ENCODE assay signal across 13 cellular contexts in the genomic region with DNA sequence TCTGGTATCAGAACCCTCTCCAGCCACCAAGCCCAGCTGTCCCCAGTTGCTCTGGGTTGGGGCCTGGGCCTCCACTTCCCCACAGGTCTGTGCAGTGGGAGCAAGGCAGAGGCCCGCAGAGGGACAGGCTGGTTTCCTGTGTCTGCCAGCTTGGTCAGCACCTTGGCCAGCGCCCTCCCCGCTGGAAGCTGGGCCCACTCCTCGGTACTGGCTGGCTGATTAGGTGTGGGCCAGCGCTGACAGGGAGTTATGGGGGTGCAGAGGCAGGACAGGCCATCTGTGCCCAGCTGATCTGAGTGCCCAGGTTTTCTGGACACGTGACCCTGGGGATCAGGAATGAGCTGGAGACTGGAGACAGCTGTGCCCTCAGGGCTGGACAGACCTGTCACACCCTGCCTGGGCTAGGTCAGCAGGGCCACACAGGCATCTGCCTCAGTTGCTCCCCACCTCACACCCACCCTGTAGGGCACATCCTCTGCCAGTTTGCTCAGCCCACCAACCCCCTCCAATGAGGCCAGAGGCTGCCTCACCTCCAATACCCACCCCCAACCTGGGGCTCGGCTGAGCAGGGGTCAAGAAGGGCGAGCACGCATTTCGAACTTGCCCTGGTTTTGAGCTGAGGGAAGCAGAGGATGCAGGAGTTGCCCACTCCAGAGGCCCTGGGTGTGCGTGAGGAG.
DNase-seq lines count a peak whose midpoint lies in the region; ATAC-seq and TF ChIP-seq lines count a peak whose summit lies in the region.
"Had no signal": no experiment of that assay in that cellular context is flagged by ENCODE, and none has a peak within 500 bp of the region (broad histone marks: within the 10 kb centered on the region; RNA-seq: fewer than 3 reads in every experiment).

No MANE protein-coding gene starts in this region.

- intact Hi-C loops in activated CD4-positive, alpha-beta memory T cell treated with anti-CD3 and anti-CD28 coated beads for 36 hours (cut with micrococcal nuclease): loop anchor here (5.0 kb wide), 1 partner anchor 132 kb away; no protein-coding TSS in a partner anchor

- DNase-seq in GM23338 (ENCODE audit: low spot score) (peak; percentile 58), RKO (ENCODE audit: low spot score) (peak; percentile 37), fibroblast of peridontal ligament (ENCODE audit: extremely low read depth) (peak; percentile 16), renal cortical epithelial cell (ENCODE audit: low read depth) (peak; percentile 24)
- no peak for DNase-seq in activated CD4-positive, alpha-beta memory T cell treated with anti-CD3 and anti-CD28 coated beads for 36 hours
- DNase-seq: activated T-cell treated with anti-CD3 and anti-CD28 coated beads, Interleukin-2, amount 50 U/mL, for 4 hours; effector memory CD4-positive, alpha-beta T cell; immature natural killer cell; NCI-H2227 treated with DMSO at 0.1 percent for 48 hours had no signal

- no peaks in the 10 kb centered on the region for H3K9me2 ChIP-seq in GM23338 (ENCODE audit: insufficient read depth)

- peaks cover 15% of the 10 kb centered on the region for H3K27me3 Mint-ChIP-seq in GM23338 (ENCODE audit: insufficient read depth, low read depth, poor library complexity)
- peaks cover 2% of the 10 kb centered on the region for H3K27me3 Mint-ChIP-seq in activated CD4-positive, alpha-beta memory T cell treated with anti-CD3 and anti-CD28 coated beads for 36 hours

- peak; percentile 54 for ATAC-seq in GM23338
- no peak for ATAC-seq in HG02970 (IDR thresholded peaks at IDR 0.05; ENCODE audit: low FRiP score, unreplicated experiment)
- ATAC-seq in HG02884 (IDR thresholded peaks at IDR 0.05; ENCODE audit: unreplicated experiment): no peak
- ATAC-seq: activated T-cell treated with anti-CD3 and anti-CD28 coated beads, Interleukin-2, amount 50 U/mL, for 4 hours; T-cell had no signal

- no peak overlapping the region for H3K4me2 ChIP-seq in GM23338

- H3F3A ChIP-seq in GM23338 (replicated peaks; ENCODE audit: low read depth): no peaks in the 10 kb centered on the region

- TF ChIP-seq CTCF in GM23338 (conservative IDR thresholded peaks at IDR 0.05; ENCODE audit: low read depth in 2 of 2): no peak

- H3K36me3 ChIP-seq in GM23338 (ENCODE audit: insufficient read depth): no peaks in the 10 kb centered on the region

- H3K27ac ChIP-seq in GM23338 (ENCODE audit: low read depth): no peak overlapping the region
- H3K27ac ChIP-seq: parathyroid adenoma had no signal

- H3K27me3 ChIP-seq in GM23338 (ENCODE audit: insufficient read depth): no peaks in the 10 kb centered on the region

- CTCF ChIA-PET in activated CD4-positive, alpha-beta memory T cell treated with anti-CD3 and anti-CD28 coated beads for 36 hours (lab: Charles Lee): no interaction called here

- H2AFZ ChIP-seq in GM23338: no peak overlapping the region
- H2AFZ ChIP-seq: parathyroid adenoma had no signal

- H3K79me2 ChIP-seq in GM23338 (replicated peaks; ENCODE audit: insufficient read depth): no peaks in the 10 kb centered on the region
- H3K79me2 ChIP-seq: parathyroid adenoma had no signal

- no peak overlapping the region for H3K4me3 ChIP-seq in GM23338

- peaks cover 10% of the 10 kb centered on the region for H3K4me1 ChIP-seq in GM23338 (ENCODE audit: insufficient read depth)
- H3K4me1 ChIP-seq: parathyroid adenoma had no signal

- no peaks in the 10 kb centered on the region for H3K36me3 Mint-ChIP-seq in GM23338 (ENCODE audit: low read depth)
- no peaks in the 10 kb centered on the region for H3K36me3 Mint-ChIP-seq in activated CD4-positive, alpha-beta memory T cell treated with anti-CD3 and anti-CD28 coated beads for 36 hours
- H3K36me3 Mint-ChIP-seq: immature natural killer cell, T-cell had no signal

- H4K20me1 ChIP-seq in GM23338 (replicated peaks; ENCODE audit: insufficient read depth): no peaks in the 10 kb centered on the region

- no peak overlapping the region for H3K27ac Mint-ChIP-seq in GM23338
- no peak overlapping the region for H3K27ac Mint-ChIP-seq in activated CD4-positive, alpha-beta memory T cell treated with anti-CD3 and anti-CD28 coated beads for 36 hours
- H3K27ac Mint-ChIP-seq: immature natural killer cell, T-cell had no signal

- peaks cover 12% of the 10 kb centered on the region for H3K4me1 Mint-ChIP-seq in GM23338
- H3K4me1 Mint-ChIP-seq in activated CD4-positive, alpha-beta memory T cell treated with anti-CD3 and anti-CD28 coated beads for 36 hours (ENCODE audit: low read depth): no peaks in the 10 kb centered on the region
- H3K4me1 Mint-ChIP-seq: immature natural killer cell, T-cell had no signal

- no peaks in the 10 kb centered on the region for H3K9me3 Mint-ChIP-seq in GM23338
- no peaks in the 10 kb centered on the region for H3K9me3 Mint-ChIP-seq in activated CD4-positive, alpha-beta memory T cell treated with anti-CD3 and anti-CD28 coated beads for 36 hours
- H3K9me3 Mint-ChIP-seq: activated T-cell treated with anti-CD3 and anti-CD28 coated beads, Interleukin-2, amount 50 U/mL, for 4 hours; immature natural killer cell; T-cell had no signal

- no peak overlapping the region for H3K4me3 Mint-ChIP-seq in GM23338
- no peak overlapping the region for H3K4me3 Mint-ChIP-seq in activated CD4-positive, alpha-beta memory T cell treated with anti-CD3 and anti-CD28 coated beads for 36 hours
- H3K4me3 Mint-ChIP-seq: activated T-cell treated with anti-CD3 and anti-CD28 coated beads, Interleukin-2, amount 50 U/mL, for 4 hours had no signal

- POLR2A ChIA-PET in activated CD4-positive, alpha-beta memory T cell treated with anti-CD3 and anti-CD28 coated beads for 36 hours (lab: Charles Lee): no interaction called here

TF ChIP-seq in GM23338, 12 proteins besides CTCF, POLR2A, EP300 and RAD21:
- TF ChIP-seq JUNB (IDR thresholded peaks at IDR 0.05; ENCODE audit: unreplicated experiment) (no peak), STAT1 (IDR thresholded peaks at IDR 0.05; ENCODE audit: unreplicated experiment) (no peak)
- TF ChIP-seq, protein P1, sequence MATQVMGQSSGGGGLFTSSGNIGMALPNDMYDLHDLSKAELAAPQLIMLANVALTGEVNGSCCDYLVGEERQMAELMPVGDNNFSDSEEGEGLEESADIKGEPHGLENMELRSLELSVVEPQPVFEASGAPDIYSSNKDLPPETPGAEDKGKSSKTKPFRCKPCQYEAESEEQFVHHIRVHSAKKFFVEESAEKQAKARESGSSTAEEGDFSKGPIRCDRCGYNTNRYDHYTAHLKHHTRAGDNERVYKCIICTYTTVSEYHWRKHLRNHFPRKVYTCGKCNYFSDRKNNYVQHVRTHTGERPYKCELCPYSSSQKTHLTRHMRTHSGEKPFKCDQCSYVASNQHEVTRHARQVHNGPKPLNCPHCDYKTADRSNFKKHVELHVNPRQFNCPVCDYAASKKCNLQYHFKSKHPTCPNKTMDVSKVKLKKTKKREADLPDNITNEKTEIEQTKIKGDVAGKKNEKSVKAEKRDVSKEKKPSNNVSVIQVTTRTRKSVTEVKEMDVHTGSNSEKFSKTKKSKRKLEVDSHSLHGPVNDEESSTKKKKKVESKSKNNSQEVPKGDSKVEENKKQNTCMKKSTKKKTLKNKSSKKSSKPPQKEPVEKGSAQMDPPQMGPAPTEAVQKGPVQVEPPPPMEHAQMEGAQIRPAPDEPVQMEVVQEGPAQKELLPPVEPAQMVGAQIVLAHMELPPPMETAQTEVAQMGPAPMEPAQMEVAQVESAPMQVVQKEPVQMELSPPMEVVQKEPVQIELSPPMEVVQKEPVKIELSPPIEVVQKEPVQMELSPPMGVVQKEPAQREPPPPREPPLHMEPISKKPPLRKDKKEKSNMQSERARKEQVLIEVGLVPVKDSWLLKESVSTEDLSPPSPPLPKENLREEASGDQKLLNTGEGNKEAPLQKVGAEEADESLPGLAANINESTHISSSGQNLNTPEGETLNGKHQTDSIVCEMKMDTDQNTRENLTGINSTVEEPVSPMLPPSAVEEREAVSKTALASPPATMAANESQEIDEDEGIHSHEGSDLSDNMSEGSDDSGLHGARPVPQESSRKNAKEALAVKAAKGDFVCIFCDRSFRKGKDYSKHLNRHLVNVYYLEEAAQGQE (IDR thresholded peaks at IDR 0.05; ENCODE audit: unreplicated experiment): peak; percentile 90
